Comparison of ENCODE assay signal across 1 cellular context in genomic region chr19:17282488-17283256, GRCh38.
TF ChIP-seq lines count a peak whose summit lies in the region.

No MANE protein-coding gene starts in this region.

TF ChIP-seq in HepG2, 621 proteins besides CTCF, POLR2A, EP300 and RAD21 (continues in another document):
- TF ChIP-seq SMAD1 (CRISPR knock-in tag; IDR thresholded peaks at IDR 0.05; ENCODE audit: borderline replicate concordance, low read depth) (peak; percentile 78; the same call in 1 of the 2 replicates), PRMT3 (CRISPR knock-in tag; IDR thresholded peaks at IDR 0.05; ENCODE audit: borderline replicate concordance, low read depth) (0 out of 2 replicates have a peak, but pooled peaks have one; percentile 63), ZHX1 (CRISPR knock-in tag; IDR thresholded peaks at IDR 0.05; ENCODE audit: low read depth) (no peak), KLF13 (CRISPR knock-in tag; IDR thresholded peaks at IDR 0.05) (no peak), RFXANK (CRISPR knock-in tag; IDR thresholded peaks at IDR 0.05) (no peak), ZNF552 (CRISPR knock-in tag; IDR thresholded peaks at IDR 0.05; ENCODE audit: borderline replicate concordance) (0 out of 2 replicates have a peak, but pooled peaks have one; percentile 48), ZKSCAN5 (CRISPR knock-in tag; IDR thresholded peaks at IDR 0.05) (no peak), PHF5A (CRISPR knock-in tag; IDR thresholded peaks at IDR 0.05; ENCODE audit: low read depth, unreplicated experiment) (no peak), SOX6 (IDR thresholded peaks at IDR 0.05) (no peak), SOX6 (CRISPR knock-in tag; IDR thresholded peaks at IDR 0.05) (peak; percentile 46; the same call in 1 of the 2 replicates), NFRKB (IDR thresholded peaks at IDR 0.05) (no peak), SOX13 (IDR thresholded peaks at IDR 0.05) (no peak), SOX13 (CRISPR knock-in tag; conservative IDR thresholded peaks at IDR 0.05 in 1 of 2, IDR thresholded peaks at IDR 0.05 in 1 of 2) (peak in 1 of 2 experiments; percentile 39; a peak in 1 of 4 replicates), GATAD2A (CRISPR knock-in tag; IDR thresholded peaks at IDR 0.05) (0 out of 2 replicates have a peak, but pooled peaks have one; percentile 27), ATF3 (CRISPR knock-in tag; IDR thresholded peaks at IDR 0.05) (no peak), CREB3 (CRISPR knock-in tag; IDR thresholded peaks at IDR 0.05) (no peak), ZNF101 (CRISPR knock-in tag; IDR thresholded peaks at IDR 0.05; ENCODE audit: borderline replicate concordance, low read depth) (no peak), TBP (CRISPR knock-in tag; IDR thresholded peaks at IDR 0.05) (no peak), RCOR2 (CRISPR knock-in tag; IDR thresholded peaks at IDR 0.05) (no peak), HIVEP1 (CRISPR knock-in tag; IDR thresholded peaks at IDR 0.05) (no peak; the same call in 1 of the 2 replicates), ATF7-NPFF (CRISPR knock-in tag; IDR thresholded peaks at IDR 0.05; ENCODE audit: low read depth) (peak; percentile 58; the same call in 1 of the 2 replicates), ZNF563 (CRISPR knock-in tag; IDR thresholded peaks at IDR 0.05) (no peak), TP53 (CRISPR knock-in tag; conservative IDR thresholded peaks at IDR 0.05) (no peak), EHMT2 (IDR thresholded peaks at IDR 0.05; ENCODE audit: borderline replicate concordance, low read depth, low read length) (no peak), NRL (CRISPR knock-in tag; IDR thresholded peaks at IDR 0.05; ENCODE audit: borderline replicate concordance) (no peak; the same call in 1 of the 2 replicates), TOE1 (CRISPR knock-in tag; IDR thresholded peaks at IDR 0.05) (no peak), ZNF597 (CRISPR knock-in tag; IDR thresholded peaks at IDR 0.05) (no peak), ZNF747 (CRISPR knock-in tag; IDR thresholded peaks at IDR 0.05; ENCODE audit: borderline replicate concordance) (no peak), HNF1A (IDR thresholded peaks at IDR 0.05; ENCODE audit: low read depth) (no peak), HNF1A (CRISPR knock-in tag; IDR thresholded peaks at IDR 0.05; ENCODE audit: borderline replicate concordance) (0 out of 2 replicates have a peak, but pooled peaks have one; percentile 51), ARID4A (CRISPR knock-in tag; IDR thresholded peaks at IDR 0.05; ENCODE audit: borderline replicate concordance) (peak; percentile 68; the same call in 1 of the 2 replicates), ZNF232 (CRISPR knock-in tag; IDR thresholded peaks at IDR 0.05; ENCODE audit: borderline replicate concordance) (no peak; the same call in 1 of the 2 replicates), ZNF569 (CRISPR knock-in tag; IDR thresholded peaks at IDR 0.05; ENCODE audit: borderline replicate concordance) (no peak), ZBTB49 (CRISPR knock-in tag; IDR thresholded peaks at IDR 0.05; ENCODE audit: borderline replicate concordance) (no peak), ZFP41 (CRISPR knock-in tag; IDR thresholded peaks at IDR 0.05; ENCODE audit: borderline replicate concordance) (0 out of 2 replicates have a peak, but pooled peaks have one; percentile 24), ZNF44 (CRISPR knock-in tag; IDR thresholded peaks at IDR 0.05) (no peak; the same call in 1 of the 2 replicates), ZBTB8A (CRISPR knock-in tag; IDR thresholded peaks at IDR 0.05; ENCODE audit: borderline replicate concordance, low read depth) (no peak), HOXA9 (CRISPR knock-in tag; IDR thresholded peaks at IDR 0.05; ENCODE audit: borderline replicate concordance) (no peak), ATM (IDR thresholded peaks at IDR 0.05; ENCODE audit: borderline replicate concordance) (no peak), RELA (CRISPR knock-in tag; IDR thresholded peaks at IDR 0.05) (no peak), PREB (CRISPR knock-in tag; IDR thresholded peaks at IDR 0.05) (no peak), ZNF329 (CRISPR knock-in tag; IDR thresholded peaks at IDR 0.05; ENCODE audit: low read depth) (no peak), ZNF33A (CRISPR knock-in tag; IDR thresholded peaks at IDR 0.05; ENCODE audit: borderline replicate concordance) (no peak), REXO4 (CRISPR knock-in tag; IDR thresholded peaks at IDR 0.05; ENCODE audit: borderline replicate concordance) (no peak), ZNF547 (CRISPR knock-in tag; IDR thresholded peaks at IDR 0.05) (no peak; the same call in 1 of the 2 replicates), TMF1 (CRISPR knock-in tag; IDR thresholded peaks at IDR 0.05; ENCODE audit: low read depth) (no peak), ZUFSP (CRISPR knock-in tag; IDR thresholded peaks at IDR 0.05; ENCODE audit: borderline replicate concordance) (no peak)
